ENCODE assay signal across 8 cellular contexts in genomic region chr3:128123538-128124368, GRCh38. TPM values are rescaled to one million over a fixed set of nuclear protein-coding genes. Genes with fewer than 3 reads are reported as not detected.
DNase-seq lines count a peak whose midpoint lies in the region; ATAC-seq lines count a peak whose summit lies in the region.

Gene RUVBL1, minus strand, starts transcription at chr3:128123812. Its CDS starts 88 bp downstream, at chr3:128123724.

- peak within 1 kb of the TSS; percentile 84 for H3K9ac ChIP-seq in BLaER1

- no peaks in the 10 kb centered on the region for H3K9me3 Mint-ChIP-seq in activated CD4-positive, alpha-beta T cell treated with anti-CD3 and anti-CD28 coated beads, Interleukin-2, amount 10 ng/mL, durations not matched to agents 7 days and 5 days

- no peaks in the 10 kb centered on the region; the same call in 1 of the 2 replicates for H4K20me1 ChIP-seq in BLaER1

- no peaks in the 10 kb centered on the region for H3K27me3 Mint-ChIP-seq in activated CD4-positive, alpha-beta T cell treated with anti-CD3 and anti-CD28 coated beads, Interleukin-2, amount 10 ng/mL, durations not matched to agents 7 days and 5 days

- POLR2A ChIA-PET in activated CD4-positive, alpha-beta T cell treated with anti-CD3 and anti-CD28 coated beads, Interleukin-2, amount 10 ng/mL, durations not matched to agents 7 days and 5 days (lab: Charles Lee) = interaction anchor here (0.6 to 1.0 kb wide), 3 partner anchors 30 to 992 kb away, joined by 3 to 4 read pairs (median 4); no protein-coding TSS in a partner anchor

- H3K4me1 ChIP-seq in BLaER1 = peaks cover 14% of the 10 kb centered on the region

- H3K36me3 ChIP-seq in BLaER1 = peaks cover 26% of the 10 kb centered on the region

- CTCF ChIA-PET in activated CD4-positive, alpha-beta T cell treated with anti-CD3 and anti-CD28 coated beads, Interleukin-2, amount 10 ng/mL, durations not matched to agents 7 days and 5 days (lab: Charles Lee) = interaction anchor here (0.6 to 2.8 kb wide), 12 partner anchors 9 to 53 kb away, joined by 3 to 21 read pairs (median 3); no protein-coding TSS in a partner anchor

- H3K9me3 ChIP-seq in BLaER1 = no peaks in the 10 kb centered on the region

- peak within 1 kb of the TSS; percentile 86 for H3K27ac ChIP-seq in BLaER1

- H3K36me3 Mint-ChIP-seq in activated CD4-positive, alpha-beta T cell treated with anti-CD3 and anti-CD28 coated beads, Interleukin-2, amount 10 ng/mL, durations not matched to agents 7 days and 5 days (ENCODE audit: low read depth) = peaks cover 13% of the 10 kb centered on the region

- H3K27ac Mint-ChIP-seq in activated CD4-positive, alpha-beta T cell treated with anti-CD3 and anti-CD28 coated beads, Interleukin-2, amount 10 ng/mL, durations not matched to agents 7 days and 5 days = peak within 1 kb of the TSS; percentile 95

- H3K4me1 Mint-ChIP-seq in activated CD4-positive, alpha-beta T cell treated with anti-CD3 and anti-CD28 coated beads, Interleukin-2, amount 10 ng/mL, durations not matched to agents 7 days and 5 days = peaks cover 31% of the 10 kb centered on the region

- no peaks in the 10 kb centered on the region for H3K27me3 ChIP-seq in BLaER1

- peak within 1 kb of the TSS; percentile 99 for H3K4me3 Mint-ChIP-seq in activated CD4-positive, alpha-beta T cell treated with anti-CD3 and anti-CD28 coated beads, Interleukin-2, amount 10 ng/mL, durations not matched to agents 7 days and 5 days

- H3K4me3 ChIP-seq in BLaER1 = peak within 1 kb of the TSS; percentile 94

- ATAC-seq in GM19328 (IDR thresholded peaks at IDR 0.05; ENCODE audit: unreplicated experiment) (peak; percentile 95), HG03520 (IDR thresholded peaks at IDR 0.05; ENCODE audit: unreplicated experiment) (peak; percentile 96)

- DNase-seq in NCI-H69 (lab: John Stamatoyannopoulos, UW) (peak; percentile 97), cortex of kidney (lab: John Stamatoyannopoulos, UW) (peak; percentile 62), left kidney (ENCODE audit: low read depth, low spot score) (peak; percentile 99)
- DNase-seq in activated CD4-positive, alpha-beta T cell treated with anti-CD3 and anti-CD28 coated beads, Interleukin-2, amount 10 ng/mL, durations not matched to agents 7 days and 5 days = peak; percentile 98
- peak; percentile 96 to 97 for DNase-seq in stimulated activated CD4-positive, alpha-beta T cell treated with anti-CD3 and anti-CD28 coated beads, Interleukin-2, amount 100 ng/mL, for 24 hours

- peak within 1 kb of the TSS; percentile 86 for H3K4me2 ChIP-seq in BLaER1

RNA-seq across cellular contexts. Expression of gene RUVBL1, which starts in this region (rescaled TPM):
- 10 to 100 TPM; 58.3 to 58.7 TPM for total RNA-seq in activated CD4-positive, alpha-beta T cell treated with anti-CD3 and anti-CD28 coated beads, Interleukin-2, amount 10 ng/mL, durations not matched to agents 7 days and 5 days

Comparison
In these comparisons a context has a peak if more than half of its experiments do, and no peak if none do; other contexts are left out.
1. Peak in every context shown above with its lines: DNase-seq, ATAC-seq, H3K4me3 ChIP-seq and H3K27ac ChIP-seq.